ENCODE assay signal across 21 cellular contexts in genomic region chr1:226810681-226811080, GRCh38. TPM values are rescaled to one million over a fixed set of nuclear protein-coding genes. Genes with fewer than 3 reads are reported as not detected.
DNase-seq lines count a peak whose midpoint lies in the region; ATAC-seq, FAIRE-seq and TF ChIP-seq lines count a peak whose summit lies in the region.
"Had no signal": no experiment of that assay in that cellular context is flagged by ENCODE, and none has a peak within 500 bp of the region (broad histone marks: within the 10 kb centered on the region; RNA-seq: fewer than 3 reads in every experiment).

No MANE protein-coding gene starts in this region.

- H3K36me3 ChIP-seq in GM12878 (ENCODE audit: control insufficient read depth in 2 of 2, insufficient read depth in 2 of 2, low read length in 1 of 2): no peaks in the 10 kb centered on the region
- no peaks in the 10 kb centered on the region for H3K36me3 ChIP-seq in esophagus muscularis mucosa

- no peak overlapping the region for H3K9ac ChIP-seq in GM12878 (ENCODE audit: control insufficient read depth, insufficient read depth, low read length)
- H3K9ac ChIP-seq: GM23248 had no signal

- 83% methylated on average over 4 of the region's 4 CpGs for WGBS in GM12878 (ENCODE audit: insufficient coverage, insufficient replicate concordance, low lambda C conversion rate, missing lambda C conversion rate)
- 95% methylated on average over 4 of the region's 4 CpGs for WGBS in esophagus muscularis mucosa

- no peaks in the 10 kb centered on the region; the same call in 2 of the 3 replicates for H3K9me3 ChIP-seq in GM12878 (replicated peaks; ENCODE audit: control insufficient read depth, insufficient read depth, low read length)
- no peaks in the 10 kb centered on the region for H3K9me3 ChIP-seq in esophagus muscularis mucosa

- H3K4me3 Mint-ChIP-seq in osteocyte (ENCODE audit: unreplicated experiment): no peak overlapping the region
- H3K4me3 Mint-ChIP-seq: IgD-negative memory B cell had no signal

- BruUV-seq in GM12878 (replicated peaks; lab: Mats Ljungman, UMichigan): no TSS peak

- H3K27ac ChIP-seq in GM12878 (ENCODE audit: control insufficient read depth, insufficient read depth) (no peak overlapping the region), esophagus muscularis mucosa (replicated peaks in 1 of 4) (peak overlapping the region in 3 of 4 donors; percentile 7 to 68 (median 19))
- H3K27ac ChIP-seq: GM23248 had no signal

- SMC1A ChIA-PET in GM12878 (lab: Charles Lee; ENCODE audit: uncharacterized antibody, unreplicated experiment): interaction anchor here (0.7 to 1.3 kb wide), 9 partner anchors 8 to 157 kb away, joined by 3 to 5 read pairs (median 4); no protein-coding TSS in a partner anchor

- no peaks in the 10 kb centered on the region for H3K27me3 Mint-ChIP-seq in osteocyte (ENCODE audit: unreplicated experiment)
- H3K27me3 Mint-ChIP-seq: IgD-negative memory B cell had no signal

- POLR2A ChIA-PET in GM12878 (lab: Charles Lee): interaction anchor here (0.5 to 1.3 kb wide), 3 partner anchors 20 to 79 kb away, joined by 3 to 4 read pairs (median 4); no protein-coding TSS in a partner anchor

- TF ChIP-seq CTCF in GM12878 (IDR thresholded peaks at IDR 0.05 in 2 of 3, conservative IDR thresholded peaks at IDR 0.05 in 1 of 3; ENCODE audit: control insufficient read depth in 2 of 3, extremely low read depth in 1 of 3, insufficient read depth in 1 of 3, low read depth in 3 of 3, low read length in 3 of 3): no peak
- no peak for TF ChIP-seq CTCF in esophagus muscularis mucosa (IDR thresholded peaks at IDR 0.05)
- no peak for TF ChIP-seq CTCF in osteocyte (IDR thresholded peaks at IDR 0.05)

- H3K27ac Mint-ChIP-seq in osteocyte (ENCODE audit: unreplicated experiment): peak overlapping the region; percentile 47
- H3K27ac Mint-ChIP-seq: CD4-positive, CD25-positive, alpha-beta regulatory T cell had no signal

- no peak overlapping the region for H2AFZ ChIP-seq in GM12878 (ENCODE audit: control insufficient read depth, low read depth, low read length)
- H2AFZ ChIP-seq: GM23248 had no signal

- no peak for TF ChIP-seq POLR2A in GM12878 (IDR thresholded peaks at IDR 0.05; ENCODE audit: low read depth, low read length)
- TF ChIP-seq POLR2A in esophagus muscularis mucosa (IDR thresholded peaks at IDR 0.05; ENCODE audit: low read depth): no peak

- no peaks in the 10 kb centered on the region for H4K20me1 ChIP-seq in GM12878 (ENCODE audit: control insufficient read depth, insufficient read depth)

- H3K4me1 Mint-ChIP-seq in osteocyte (ENCODE audit: unreplicated experiment): peaks cover 41% of the 10 kb centered on the region
- H3K4me1 Mint-ChIP-seq: IgD-negative memory B cell had no signal

- CTCF ChIA-PET in GM12878 (lab: Yijun Ruan, JAX): interaction anchor here (0.9 kb wide), 1 partner anchor 97 kb away, joined by 3 read pairs; no protein-coding TSS in a partner anchor

- in situ Hi-C loops in GM12878 (cut with MboI): no loop called here

- TF ChIP-seq EP300 in GM12878 (IDR thresholded peaks at IDR 0.05; ENCODE audit: borderline replicate concordance in 1 of 2, control insufficient read depth in 1 of 2, low read depth in 2 of 2, low read length in 2 of 2): no peak
- TF ChIP-seq EP300 in esophagus muscularis mucosa (IDR thresholded peaks at IDR 0.05): no peak

- no peaks in the 10 kb centered on the region for H3K36me3 Mint-ChIP-seq in osteocyte (ENCODE audit: unreplicated experiment)
- H3K36me3 Mint-ChIP-seq: CD4-positive, CD25-positive, alpha-beta regulatory T cell had no signal

- DNase-seq in GM12878 (ENCODE audit: low read depth, low spot score) (no peak), esophagus muscularis mucosa (ENCODE audit: extremely low spot score) (no peak), osteocyte (ENCODE audit: extremely low spot score, unreplicated experiment) (no peak), NCI-H146 treated with DMSO at 0.1 percent for 48 hours (lab: John Stamatoyannopoulos, UW; ENCODE audit: unreplicated experiment) (no peak), foreskin melanocyte (no peak), UCSD-AML1 (lab: John Stamatoyannopoulos, UW; ENCODE audit: unreplicated experiment) (no peak)
- DNase-seq: CD4-positive, CD25-positive, alpha-beta regulatory T cell; DMS79 treated with DMSO at 0.1 percent for 48 hours; NCI-H1105; NCI-H146; NCI-H2029 treated with DMSO at 0.1 percent for 48 hours; NCI-H226; NCI-H524; NCI-H774; NK-92 treated with Interleukin-12 subunit alpha and Interleukin-12 subunit beta, amount 100 ng/mL, for 24 hours; SIG-M5 had no signal

- TF ChIP-seq RAD21 in GM12878 (IDR thresholded peaks at IDR 0.05; ENCODE audit: insufficient read depth, low read depth, low read length): no peak

- H3K79me2 ChIP-seq in GM12878 (ENCODE audit: control insufficient read depth, insufficient read depth, low read length): no peaks in the 10 kb centered on the region

- RAD21 ChIA-PET in GM12878 (lab: Charles Lee; ENCODE audit: unreplicated experiment): interaction anchor here (0.8 to 2.1 kb wide), 3 partner anchors 10 to 31 kb away, joined by 3 to 12 read pairs (median 3); no protein-coding TSS in a partner anchor

- H3K4me2 ChIP-seq in GM12878 (ENCODE audit: control insufficient read depth, insufficient read depth): no peak overlapping the region

- peak; percentile 38; the same call in 2 of the 3 replicates for ATAC-seq in GM12878
- ATAC-seq in GM18868 (IDR thresholded peaks at IDR 0.05; ENCODE audit: unreplicated experiment): no peak
- ATAC-seq: HCT116 had no signal

- FAIRE-seq in GM12878 (lab: Jason Lieb, UNC): no peak
- FAIRE-seq: GM12891 had no signal

- no peaks in the 10 kb centered on the region for H3K9me3 Mint-ChIP-seq in osteocyte (ENCODE audit: unreplicated experiment)
- H3K9me3 Mint-ChIP-seq: CD4-positive, CD25-positive, alpha-beta regulatory T cell; IgD-negative memory B cell had no signal

- H3K4me1 ChIP-seq in GM12878 (ENCODE audit: control insufficient read depth, insufficient read depth, low read length) (no peaks in the 10 kb centered on the region), esophagus muscularis mucosa (peaks cover 15 to 35% (median 29%) of the 10 kb centered on the region in 4 donors)

- intact Hi-C loops in GM12878 (cut with micrococcal nuclease; ENCODE audit: unreplicated experiment) (no loop called here), esophagus muscularis mucosa (cut with DNase I) (no loop called here)

- H3K27me3 ChIP-seq in GM12878 (replicated peaks in 1 of 2; ENCODE audit: control insufficient read depth in 2 of 2, insufficient read depth in 2 of 2, low read length in 1 of 2) (no peaks in the 10 kb centered on the region; a peak in 1 of 4 replicates), esophagus muscularis mucosa (no peaks in the 10 kb centered on the region)

- no peak overlapping the region for H3K4me3 ChIP-seq in GM12878
- H3K4me3 ChIP-seq in esophagus muscularis mucosa: no peak overlapping the region
- H3K4me3 ChIP-seq: GM23248 had no signal

TF ChIP-seq in GM12878, 131 proteins besides CTCF, POLR2A, EP300 and RAD21:
- peak; percentile 9; the same call in 1 of the 2 replicates for TF ChIP-seq RUNX3 (IDR thresholded peaks at IDR 0.05; ENCODE audit: low read length)
- TF ChIP-seq RB1 (IDR thresholded peaks at IDR 0.05; ENCODE audit: borderline replicate concordance): no peak

RNA-seq across cellular contexts. Expression of gene PSEN2, which starts 59.7 kb away (rescaled TPM):
- 10.3 and 11.9 TPM in 2 replicates for total RNA-seq in GM12878 (2013; cell fraction: nucleolus; rRNA removed)
- total RNA-seq in GM12878 (2014; rRNA removed): 13.0 and 13.2 TPM in 2 replicates
- total RNA-seq in GM12878 (2014; rRNA removed; fragmentation: Illumina TruSeq; extraction: Trizol): 5.7 and 6.7 TPM in 2 replicates
- total RNA-seq in GM12878 (2021): 8.2 and 11.0 TPM in 2 replicates
- polyA plus RNA-seq in GM12878 (2011; ENCODE audit: low read depth): 2.2 TPM
- polyA plus RNA-seq in GM12878 (2011; rRNA removed): 2.1 and 4.4 TPM in 2 replicates
- 5.4 and 6.3 TPM in 2 replicates for polyA plus RNA-seq in GM12878 (2011; cell fraction: cytosol; rRNA removed)
- polyA plus RNA-seq in GM12878 (2011; cell fraction: nucleus; rRNA removed): 7.8 and 9.7 TPM in 2 replicates
- 2.8 and 3.7 TPM in 2 replicates for polyA plus RNA-seq in GM12878 (2012)
- 3.4 and 5.7 TPM in 2 replicates for polyA plus RNA-seq in GM12878 (2014; fragmentation: Illumina TruSeq; extraction: Trizol)
- polyA plus RNA-seq in GM12878 (2014; fragmentation: Nextera tagmentation; extraction: Ambion mirVana): 1 to 10 TPM in 1 of 2 experiments, under 1 TPM in 1; 0.90 to 2.5 TPM
- polyA plus RNA-seq in GM12878 (2014; rRNA removed): 7.3 and 13.3 TPM in 2 replicates
- 1 to 10 TPM; 8.2 to 10.0 TPM for polyA plus RNA-seq in GM12878 (2016; fragmentation: Nextera tagmentation; extraction: Ambion mirVana)
- 6.6 and 8.9 TPM in 2 replicates for polyA minus RNA-seq in GM12878 (2011; rRNA and poly(A)+ RNA removed)
- polyA minus RNA-seq in GM12878 (2011; cell fraction: cytosol; rRNA and poly(A)+ RNA removed): 2.4 and 3.8 TPM in 2 replicates
- 4.5 and 9.2 TPM in 2 replicates for polyA minus RNA-seq in GM12878 (2011; cell fraction: nucleus; rRNA and poly(A)+ RNA removed)
- total RNA-seq in esophagus muscularis mucosa: 10 to 100 TPM; 37.8 to 56.9 (median 47.1) TPM
- 18.8 and 22.8 TPM in 2 replicates for total RNA-seq in osteocyte
